ENCODE assay signal across 18 cellular contexts in the genomic region with DNA sequence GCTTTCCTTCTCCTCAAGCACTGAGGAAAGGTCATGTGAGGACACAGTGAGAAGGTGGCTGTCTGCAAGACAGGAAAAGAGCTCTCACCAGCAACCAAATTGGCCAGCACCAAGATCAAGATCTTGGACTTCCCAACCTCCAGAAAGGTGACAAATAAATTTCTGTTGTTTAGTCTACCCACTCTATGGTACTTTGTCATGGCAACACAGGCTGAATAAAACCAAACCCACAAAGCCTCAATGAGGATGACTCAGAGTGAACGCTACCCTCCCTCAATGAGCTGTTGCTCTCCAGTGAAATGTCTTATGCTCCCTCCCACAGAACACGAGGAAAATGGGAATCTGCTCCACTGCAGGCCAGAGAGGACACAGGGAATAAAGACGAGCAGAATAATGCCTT.
DNase-seq lines count a peak whose midpoint lies in the region; ATAC-seq and TF ChIP-seq lines count a peak whose summit lies in the region.
"Had no signal": no experiment of that assay in that cellular context is flagged by ENCODE, and none has a peak within 500 bp of the region (broad histone marks: within the 10 kb centered on the region; RNA-seq: fewer than 3 reads in every experiment).

No MANE protein-coding gene starts in this region.

- peak; percentile 53 for ATAC-seq in foreskin keratinocyte
- ATAC-seq in WTC11, result no peak
- ATAC-seq in HG03139 (IDR thresholded peaks at IDR 0.05; ENCODE audit: unreplicated experiment), result no peak
- ATAC-seq in HG03196 (IDR thresholded peaks at IDR 0.05; ENCODE audit: unreplicated experiment), result no peak
- ATAC-seq: GM23338, HepG2, sciatic nerve had no signal

- no peaks in the 10 kb centered on the region for H3K36me3 Mint-ChIP-seq in WTC11
- H3K36me3 Mint-ChIP-seq: CD4-positive, CD25-positive, alpha-beta regulatory T cell had no signal

- peak; percentile 15 for DNase-seq in AG20443 (ENCODE audit: low spot score)
- peak; percentile 22 for DNase-seq in EL
- peak; percentile 81 for DNase-seq in RPMI7951 (ENCODE audit: low read depth)
- peak in 1 of 2 donors; percentile 14 for DNase-seq in foreskin keratinocyte
- no peak for DNase-seq in posterior vena cava (ENCODE audit: low spot score)
- DNase-seq in WTC11 (ENCODE audit: low spot score), result no peak
- DNase-seq: activated CD4-positive, alpha-beta T cell treated with anti-CD3 and anti-CD28 coated beads for 4 hours; CD4-positive, CD25-positive, alpha-beta regulatory T cell; cortex of kidney; NCI-H1092 treated with DMSO at 0.1 percent for 48 hours; SIG-M5; thyroid gland had no signal

- no peak overlapping the region for H3K4me3 Mint-ChIP-seq in WTC11
- H3K4me3 Mint-ChIP-seq: CD4-positive, CD25-positive, alpha-beta regulatory T cell; GM23338; neural progenitor cell had no signal

- H3K27me3 Mint-ChIP-seq in WTC11 (ENCODE audit: low read depth), result no peaks in the 10 kb centered on the region
- H3K27me3 Mint-ChIP-seq: CD4-positive, CD25-positive, alpha-beta regulatory T cell had no signal

- peaks cover 6% of the 10 kb centered on the region for H3K9me3 Mint-ChIP-seq in WTC11
- H3K9me3 Mint-ChIP-seq: GM23338 had no signal

- POLR2A ChIA-PET in WTC11 (lab: Charles Lee), result no interaction called here

- no peak overlapping the region for H3K27ac Mint-ChIP-seq in WTC11
- H3K27ac Mint-ChIP-seq: CD4-positive, CD25-positive, alpha-beta regulatory T cell; GM23338 had no signal

- H3K27me3 ChIP-seq in foreskin keratinocyte, result no peaks in the 10 kb centered on the region
- H3K27me3 ChIP-seq: neural progenitor cell, thyroid gland had no signal

- CTCF ChIA-PET in WTC11 (lab: Charles Lee), result interaction anchor here (1.2 kb wide), 1 partner anchor 8 kb away, joined by 3 read pairs; no protein-coding TSS in a partner anchor

- no peak overlapping the region for H3K27ac ChIP-seq in foreskin keratinocyte
- H3K27ac ChIP-seq: neural progenitor cell, thyroid gland had no signal

- intact Hi-C loops in posterior vena cava (cut with DNase I), result no loop called here

- peaks cover 10% of the 10 kb centered on the region for H3K4me1 Mint-ChIP-seq in WTC11
- H3K4me1 Mint-ChIP-seq: CD4-positive, CD25-positive, alpha-beta regulatory T cell had no signal

- no peaks in the 10 kb centered on the region for H3K4me1 ChIP-seq in foreskin keratinocyte
- H3K4me1 ChIP-seq: thyroid gland had no signal

- TF ChIP-seq CTCF in foreskin keratinocyte (conservative IDR thresholded peaks at IDR 0.05), result no peak
- TF ChIP-seq CTCF in WTC11 (IDR thresholded peaks at IDR 0.05), result no peak

TF ChIP-seq in WTC11, 78 proteins besides CTCF, POLR2A, EP300 and RAD21:
- TF ChIP-seq NR3C1 (CRISPR knock-in tag; conservative IDR thresholded peaks at IDR 0.05; ENCODE audit: low read depth), result no peak
- no peak for TF ChIP-seq FOXK1 (CRISPR knock-in tag; IDR thresholded peaks at IDR 0.05)

Comparison
In these comparisons a context has a peak if more than half of its experiments do, and no peak if none do; other contexts are left out.
1. DNase-seq: peak in AG20443 (single experiment), EL (single experiment) and RPMI7951 (single experiment); none in posterior vena cava (single experiment) and WTC11 (single experiment).